8 cellular contexts compared by ENCODE assay signal in genomic region chr20:63441777-63442493, GRCh38. TPM values are rescaled to one million over a fixed set of nuclear protein-coding genes. Genes with fewer than 3 reads are reported as not detected.
DNase-seq lines count a peak whose midpoint lies in the region; ATAC-seq and TF ChIP-seq lines count a peak whose summit lies in the region.

No MANE protein-coding gene starts in this region.

- H3K9me3 Mint-ChIP-seq in MCF 10A (ENCODE audit: unreplicated experiment): peaks cover 12% of the 10 kb centered on the region

- H3K4me3 Mint-ChIP-seq in MCF 10A (ENCODE audit: unreplicated experiment): no peak overlapping the region

- peaks cover 4 to 54% of the 10 kb centered on the region in 2 donors for H3K27me3 ChIP-seq in breast epithelium
- H3K27me3 ChIP-seq in esophagus muscularis mucosa: peaks cover 0 to 73% (median 0%) of the 10 kb centered on the region in 4 donors

- no peaks in the 10 kb centered on the region for H3K9me3 ChIP-seq in breast epithelium
- no peaks in the 10 kb centered on the region for H3K9me3 ChIP-seq in esophagus muscularis mucosa

- no peak for ATAC-seq in GM18498 (IDR thresholded peaks at IDR 0.05; ENCODE audit: unreplicated experiment)

- BruUV-seq in MCF 10A (replicated peaks; lab: Mats Ljungman, UMichigan): no TSS peak

- H3K4me3 ChIP-seq in breast epithelium: no peak overlapping the region
- H3K4me3 ChIP-seq in esophagus muscularis mucosa: no peak overlapping the region

- CTCF ChIA-PET in MCF 10A (lab: Yijun Ruan, JAX): interaction anchor here (0.6 to 1.2 kb wide), 13 partner anchors 10 to 1181 kb away, joined by 3 to 7 read pairs (median 3); no protein-coding TSS in a partner anchor

- TF ChIP-seq POLR2A in breast epithelium (IDR thresholded peaks at IDR 0.05) (no peak), esophagus muscularis mucosa (IDR thresholded peaks at IDR 0.05; ENCODE audit: low read depth) (no peak)

- peaks cover 4% of the 10 kb centered on the region for H3K27me3 Mint-ChIP-seq in MCF 10A (ENCODE audit: insufficient read depth, unreplicated experiment)

- H3K27ac Mint-ChIP-seq in MCF 10A (ENCODE audit: low read depth, unreplicated experiment): no peak overlapping the region

- H3K4me1 ChIP-seq in breast epithelium: no peaks in the 10 kb centered on the region
- H3K4me1 ChIP-seq in esophagus muscularis mucosa: no peaks in the 10 kb centered on the region

- H3K36me3 ChIP-seq in breast epithelium (no peaks in the 10 kb centered on the region), esophagus muscularis mucosa (no peaks in the 10 kb centered on the region)

- H3K27ac ChIP-seq in breast epithelium: no peak overlapping the region
- no peak overlapping the region for H3K27ac ChIP-seq in esophagus muscularis mucosa (replicated peaks in 1 of 4)

- POLR2A ChIA-PET in MCF 10A (lab: Yijun Ruan, JAX): no interaction called here

- no peak for TF ChIP-seq EP300 in esophagus muscularis mucosa (IDR thresholded peaks at IDR 0.05)

- WGBS in esophagus muscularis mucosa: 45% methylated on average over 18 of the region's 18 CpGs

- peak; percentile 65 for TF ChIP-seq CTCF in MCF 10A (IDR thresholded peaks at IDR 0.05; ENCODE audit: unreplicated experiment)
- no peak for TF ChIP-seq CTCF in breast epithelium (IDR thresholded peaks at IDR 0.05)
- peak in 2 of 3 experiments; percentile 11 to 33 for TF ChIP-seq CTCF in esophagus muscularis mucosa (IDR thresholded peaks at IDR 0.05)

- DNase-seq in MCF 10A (ENCODE audit: unreplicated experiment) (peak; percentile 57), breast epithelium (ENCODE audit: low spot score in 2 of 2) (no peak), NCI-H2196 treated with DMSO at 0.1 percent for 48 hours (lab: John Stamatoyannopoulos, UW; ENCODE audit: unreplicated experiment) (peak; percentile 42), esophagus muscularis mucosa (ENCODE audit: extremely low spot score) (no peak), renal cortical epithelial cell (ENCODE audit: low read depth) (peak; percentile 9)
- DNase-seq in activated CD8-positive, alpha-beta memory T cell treated with anti-CD3 and anti-CD28 coated beads, Interleukin-2, amount 50 U/mL, for 1 hour (ENCODE audit: extremely low read depth): peak; percentile 20
- no peak for DNase-seq in NK-92 treated with Interleukin-12 subunit alpha and Interleukin-12 subunit beta, amount 100 ng/mL, for 24 hours (lab: John Stamatoyannopoulos, UW)

- no peaks in the 10 kb centered on the region for H3K4me1 Mint-ChIP-seq in MCF 10A (ENCODE audit: insufficient read depth, unreplicated experiment)

- no peaks in the 10 kb centered on the region for H3K36me3 Mint-ChIP-seq in MCF 10A (ENCODE audit: insufficient read depth, unreplicated experiment)

- intact Hi-C loops in MCF 10A (cut with micrococcal nuclease) (loop anchor here (1.0 kb wide), 1 partner anchor 78 kb away; the partner anchor contains the start of gene PPDPF), breast epithelium (cut with DNase I; ENCODE audit: low total_unique reads) (no loop called here), esophagus muscularis mucosa (cut with DNase I) (no loop called here)

RNA-seq across cellular contexts. Expression of gene KCNQ2, which starts 30.5 kb away (rescaled TPM):
- total RNA-seq in MCF 10A (2022) (not detected in 2 replicates), breast epithelium (not detected), esophagus muscularis mucosa (1 to 10 TPM in 1 of 4 donors, under 1 TPM in 2, not detected in 1; 0.11 to 1.6 (median 0.50) TPM), renal cortical epithelial cell (not detected in 2 replicates)

RNA-seq across cellular contexts. Expression of gene EEF1A2, which starts 56.9 kb away (rescaled TPM):
- total RNA-seq in MCF 10A (2022): 3.3 and 9.9 TPM in 2 replicates
- total RNA-seq in breast epithelium: 10 to 100 TPM in 1 of 3 donors, 1 to 10 TPM in 1, under 1 TPM in 1; 0.48 to 20.6 (median 4.8) TPM
- 10 to 100 TPM in 1 of 4 donors, 1 to 10 TPM in 3; 1.7 to 17.8 (median 7.4) TPM for total RNA-seq in esophagus muscularis mucosa
- total RNA-seq in renal cortical epithelial cell: 4.5 and 29.3 TPM in 2 replicates

Comparison
In these comparisons a context has a peak if more than half of its experiments do, and no peak if none do; other contexts are left out.
1. DNase-seq: peak in MCF 10A (single experiment), NCI-H2196 treated with DMSO at 0.1 percent for 48 hours (single experiment), activated CD8-positive, alpha-beta memory T cell treated with anti-CD3 and anti-CD28 coated beads, Interleukin-2, amount 50 U/mL, for 1 hour (single experiment) and renal cortical epithelial cell (single experiment); none in breast epithelium (0 of 2), esophagus muscularis mucosa (single experiment) and NK-92 treated with Interleukin-12 subunit alpha and Interleukin-12 subunit beta, amount 100 ng/mL, for 24 hours (single experiment).
2. CTCF ChIP-seq: peak in MCF 10A (single experiment) and esophagus muscularis mucosa (2 of 3); none in breast epithelium (0 of 3).